Comparison of ENCODE assay signal across 26 cellular contexts in genomic region chr10:58758311-58758710, GRCh38.
DNase-seq lines count a peak whose midpoint lies in the region; ATAC-seq, FAIRE-seq and TF ChIP-seq lines count a peak whose summit lies in the region.
"Had no signal": no experiment of that assay in that cellular context is flagged by ENCODE, and none has a peak within 500 bp of the region (broad histone marks: within the 10 kb centered on the region; RNA-seq: fewer than 3 reads in every experiment).

No MANE protein-coding gene starts in this region.

- H3K9me3 ChIP-seq in cardiac muscle cell (ENCODE audit: low read depth) (no peaks in the 10 kb centered on the region), hepatocyte (ENCODE audit: low read depth) (no peaks in the 10 kb centered on the region), osteoblast (ENCODE audit: low read depth, low read length) (no peaks in the 10 kb centered on the region)

- H3K4me1 ChIP-seq in cardiac muscle cell (ENCODE audit: low read depth), result peaks cover 16% of the 10 kb centered on the region
- H3K4me1 ChIP-seq in hepatocyte (ENCODE audit: insufficient read depth), result peaks cover 40% of the 10 kb centered on the region
- H3K4me1 ChIP-seq in osteoblast (ENCODE audit: insufficient read depth, low read length), result peaks cover 42% of the 10 kb centered on the region

- peak overlapping the region; percentile 53 for H3K27ac ChIP-seq in cardiac muscle cell
- H3K27ac ChIP-seq in hepatocyte, result peak overlapping the region; percentile 85
- no peak overlapping the region for H3K27ac ChIP-seq in osteoblast (ENCODE audit: low read depth, low read length)
- H3K27ac ChIP-seq: 22Rv1, PC-9, RWPE1, SK-N-MC had no signal

- no peak for FAIRE-seq in frontal cortex (lab: Jason Lieb, UNC)
- FAIRE-seq: G401.6, GM12892 had no signal

- no peak for ATAC-seq in left cardiac atrium
- no peak for ATAC-seq in natural killer cell treated with Interleukin-12 subunit alpha and Interleukin-12 subunit beta and Interleukin-15 and Interleukin-18, amount 100 ng/mL, for 72 hours

- H4K20me1 ChIP-seq in hepatocyte (ENCODE audit: insufficient read depth, poor library complexity, severe bottlenecking), result no peaks in the 10 kb centered on the region
- H4K20me1 ChIP-seq in osteoblast (ENCODE audit: insufficient read depth, low read length), result peaks cover 5% of the 10 kb centered on the region

- H3K4me1 Mint-ChIP-seq in natural killer cell treated with Interleukin-12 subunit alpha and Interleukin-12 subunit beta and Interleukin-15 and Interleukin-18, amount 100 ng/mL, for 72 hours (ENCODE audit: low read depth in 2 of 2), result peaks cover 0 to 7% of the 10 kb centered on the region in 2 donors
- H3K4me1 Mint-ChIP-seq: CD8-positive, alpha-beta memory T cell had no signal

- no peaks in the 10 kb centered on the region for H3K27me3 ChIP-seq in cardiac muscle cell
- H3K27me3 ChIP-seq in hepatocyte, result no peaks in the 10 kb centered on the region
- H3K27me3 ChIP-seq in osteoblast (ENCODE audit: insufficient read depth, low read length), result no peaks in the 10 kb centered on the region

- DNase-seq in cardiac muscle cell (ENCODE audit: low read depth in 1 of 2, low spot score in 1 of 2), result no peak
- no peak for DNase-seq in left cardiac atrium
- DNase-seq in hepatocyte (ENCODE audit: low spot score), result no peak
- peak; percentile 1 for DNase-seq in osteoblast (ENCODE audit: insufficient read length, low spot score, missing footprints)
- no peak for DNase-seq in natural killer cell treated with Interleukin-12 subunit alpha and Interleukin-12 subunit beta and Interleukin-15 and Interleukin-18, amount 100 ng/mL, for 72 hours (ENCODE audit: low spot score)
- no peak for DNase-seq in NCI-H1417 treated with DMSO at 0.1 percent for 48 hours (lab: John Stamatoyannopoulos, UW)
- no peak for DNase-seq in frontal cortex (ENCODE audit: low spot score in 2 of 2)
- no peak for DNase-seq in NCI-H345 treated with DMSO at 0.1 percent for 48 hours (lab: John Stamatoyannopoulos, UW; ENCODE audit: unreplicated experiment)
- DNase-seq: AML-193; C1 segment of cervical spinal cord; Calu3; CD8-positive, alpha-beta memory T cell; DMS153; GOT3; Karpas-422; NCI-H1417; NCI-H187; NCI-H510A; NCI-H748 treated with DMSO at 0.1 percent for 48 hours; PC-9; SHP77 treated with DMSO at 0.1 percent for 48 hours had no signal

- H3K27ac Mint-ChIP-seq in natural killer cell treated with Interleukin-12 subunit alpha and Interleukin-12 subunit beta and Interleukin-15 and Interleukin-18, amount 100 ng/mL, for 72 hours, result no peak overlapping the region
- H3K27ac Mint-ChIP-seq: CD8-positive, alpha-beta memory T cell had no signal

- H3K36me3 ChIP-seq in cardiac muscle cell (no peaks in the 10 kb centered on the region), hepatocyte (replicated peaks; ENCODE audit: insufficient read depth, low read depth) (no peaks in the 10 kb centered on the region), osteoblast (ENCODE audit: insufficient read depth, low read length) (no peaks in the 10 kb centered on the region)

- no peak overlapping the region for H3K4me3 Mint-ChIP-seq in natural killer cell treated with Interleukin-12 subunit alpha and Interleukin-12 subunit beta and Interleukin-15 and Interleukin-18, amount 100 ng/mL, for 72 hours
- H3K4me3 Mint-ChIP-seq: CD8-positive, alpha-beta memory T cell had no signal

- H3K4me2 ChIP-seq in hepatocyte (no peak overlapping the region), osteoblast (ENCODE audit: insufficient read depth, low read length) (no peak overlapping the region)
- H3K4me2 ChIP-seq: PC-9 had no signal

- intact Hi-C loops in left cardiac atrium (cut with DNase I), result no loop called here

- no peaks in the 10 kb centered on the region for H3K9me3 Mint-ChIP-seq in natural killer cell treated with Interleukin-12 subunit alpha and Interleukin-12 subunit beta and Interleukin-15 and Interleukin-18, amount 100 ng/mL, for 72 hours
- H3K9me3 Mint-ChIP-seq: CD8-positive, alpha-beta memory T cell had no signal

- H3K79me2 ChIP-seq in hepatocyte (peaks cover 2% of the 10 kb centered on the region), osteoblast (ENCODE audit: insufficient read depth, low read length) (peaks cover 74% of the 10 kb centered on the region)

- H2AFZ ChIP-seq in hepatocyte, result no peak overlapping the region
- H2AFZ ChIP-seq in osteoblast (ENCODE audit: low read length), result no peak overlapping the region
- H2AFZ ChIP-seq: PC-9 had no signal

- H3K9me2 ChIP-seq in hepatocyte (replicated peaks; ENCODE audit: insufficient read depth), result no peaks in the 10 kb centered on the region

- TF ChIP-seq CTCF in cardiac muscle cell (IDR thresholded peaks at IDR 0.05; ENCODE audit: low read depth, low read length) (no peak), hepatocyte (IDR thresholded peaks at IDR 0.05; ENCODE audit: poor library complexity) (no peak), osteoblast (IDR thresholded peaks at IDR 0.05; ENCODE audit: extremely low read depth, low read depth, low read length) (no peak)

- no peaks in the 10 kb centered on the region for H3K27me3 Mint-ChIP-seq in natural killer cell treated with Interleukin-12 subunit alpha and Interleukin-12 subunit beta and Interleukin-15 and Interleukin-18, amount 100 ng/mL, for 72 hours

- no peaks in the 10 kb centered on the region for H3K36me3 Mint-ChIP-seq in natural killer cell treated with Interleukin-12 subunit alpha and Interleukin-12 subunit beta and Interleukin-15 and Interleukin-18, amount 100 ng/mL, for 72 hours
- H3K36me3 Mint-ChIP-seq: CD8-positive, alpha-beta memory T cell had no signal

- no peak overlapping the region for H3K4me3 ChIP-seq in cardiac muscle cell
- H3K4me3 ChIP-seq in hepatocyte, result no peak overlapping the region
- no peak overlapping the region for H3K4me3 ChIP-seq in osteoblast (ENCODE audit: insufficient read depth, low read length)
- H3K4me3 ChIP-seq: PC-9, SK-N-MC had no signal

- 62% methylated on average over 1 of the region's 1 CpG for WGBS in hepatocyte (ENCODE audit: low lambda C conversion rate, missing lambda C conversion rate)
